ENCODE assay signal across 8 cellular contexts in genomic region chr6:161348628-161348994, GRCh38.
"Had no signal": no experiment of that assay in that cellular context is flagged by ENCODE, and none has a peak within 500 bp of the region (broad histone marks: within the 10 kb centered on the region; RNA-seq: fewer than 3 reads in every experiment).

No MANE protein-coding gene starts in this region.

- H3K4me3 ChIP-seq: GM12878 had no signal

- ATAC-seq: GM12878 had no signal

- DNase-seq: GDM1, GF-D8 had no signal

- FAIRE-seq: G401.6, GM12878, GM12891, GM12892, GM18507, GM19239 had no signal
